ENCODE assay signal across 10 cellular contexts in genomic region chr4:1243451-1244080, GRCh38. TPM values are rescaled to one million over a fixed set of nuclear protein-coding genes. Genes with fewer than 3 reads are reported as not detected.
A peak's percentile ranks its signal among the peaks of the same experiment; 100 is the strongest.
DNase-seq lines count a peak whose midpoint lies in the region; ATAC-seq and TF ChIP-seq lines count a peak whose summit lies in the region.
"Had no signal": no experiment of that assay in that cellular context is flagged by ENCODE, and none has a peak within 500 bp of the region (broad histone marks: within the 10 kb centered on the region; RNA-seq: fewer than 3 reads in every experiment).

No MANE protein-coding gene starts in this region.

- peaks cover 88% of the 10 kb centered on the region for H3K79me2 ChIP-seq in SU-DHL-6 (ENCODE audit: insufficient read depth, low read length)
- H3K79me2 ChIP-seq in hepatocyte: peaks cover 92% of the 10 kb centered on the region
- H3K79me2 ChIP-seq in PC-9 (ENCODE audit: low read depth): peaks cover 77% of the 10 kb centered on the region

- TF ChIP-seq CTCF in right atrium auricular region (IDR thresholded peaks at IDR 0.05) (no peak), SU-DHL-6 (IDR thresholded peaks at IDR 0.05; ENCODE audit: insufficient read depth, low read length, poor library complexity, severe bottlenecking) (peak; percentile 74), hepatocyte (IDR thresholded peaks at IDR 0.05; ENCODE audit: poor library complexity) (no peak), tibial artery (IDR thresholded peaks at IDR 0.05) (no peak), PC-9 (conservative IDR thresholded peaks at IDR 0.05) (no peak)

- no TSS peak for BruUV-seq in PC-9 (replicated peaks; lab: Mats Ljungman, UMichigan)

- H3K36me3 ChIP-seq in right atrium auricular region: peaks cover 20% of the 10 kb centered on the region
- no peaks in the 10 kb centered on the region for H3K36me3 ChIP-seq in SU-DHL-6 (ENCODE audit: low read length)
- H3K36me3 ChIP-seq in hepatocyte (replicated peaks; ENCODE audit: insufficient read depth, low read depth): no peaks in the 10 kb centered on the region
- peaks cover 8 to 33% (median 19%) of the 10 kb centered on the region in 3 donors for H3K36me3 ChIP-seq in tibial artery
- H3K36me3 ChIP-seq in PC-9 (ENCODE audit: low read depth): no peaks in the 10 kb centered on the region

- DNase-seq in Right ventricle myocardium superior: peak; percentile 33
- DNase-seq in right atrium auricular region (ENCODE audit: low spot score): no peak
- peak; percentile 3 for DNase-seq in hepatocyte (ENCODE audit: low spot score)
- DNase-seq in tibial artery: peak; percentile 19 to 58
- no peak for DNase-seq in islet precursor cell
- DNase-seq in PC-9: no peak
- DNase-seq: COR-L47, NCI-H446 treated with DMSO at 0.1 percent for 48 hours had no signal

- intact Hi-C loops in Right ventricle myocardium superior (cut with DNase I) (no loop called here), tibial artery (cut with DNase I; ENCODE audit: low total_unique reads) (no loop called here), PC-9 (cut with micrococcal nuclease; ENCODE audit: unreplicated experiment) (no loop called here)

- POLR2A ChIA-PET in PC-9 (lab: Charles Lee; ENCODE audit: unreplicated experiment): no interaction called here

- H3K4me3 ChIP-seq in right atrium auricular region: no peak overlapping the region
- H3K4me3 ChIP-seq in SU-DHL-6 (ENCODE audit: insufficient read depth, low read length, poor library complexity, severe bottlenecking): no peak overlapping the region
- H3K4me3 ChIP-seq in hepatocyte: no peak overlapping the region
- no peak overlapping the region for H3K4me3 ChIP-seq in tibial artery
- no peak overlapping the region for H3K4me3 ChIP-seq in PC-9

- H2AFZ ChIP-seq in SU-DHL-6 (ENCODE audit: low read depth, low read length, severe bottlenecking) (no peak overlapping the region), hepatocyte (no peak overlapping the region), PC-9 (no peak overlapping the region)

- no peak for ATAC-seq in Right ventricle myocardium superior (ENCODE audit: poor library complexity)
- no peak for ATAC-seq in GM21737 (IDR thresholded peaks at IDR 0.05; ENCODE audit: unreplicated experiment)

- no peak overlapping the region for H3K9ac ChIP-seq in SU-DHL-6 (ENCODE audit: low read length)

- H3K27me3 ChIP-seq in right atrium auricular region: no peaks in the 10 kb centered on the region
- no peaks in the 10 kb centered on the region for H3K27me3 ChIP-seq in SU-DHL-6 (ENCODE audit: low read length)
- no peaks in the 10 kb centered on the region for H3K27me3 ChIP-seq in hepatocyte
- no peaks in the 10 kb centered on the region for H3K27me3 ChIP-seq in tibial artery
- no peaks in the 10 kb centered on the region for H3K27me3 ChIP-seq in PC-9 (ENCODE audit: insufficient read depth, low read depth)

- CTCF ChIA-PET in PC-9 (lab: Charles Lee): no interaction called here

- no peaks in the 10 kb centered on the region for H3K9me2 ChIP-seq in SU-DHL-6 (replicated peaks; ENCODE audit: insufficient read depth, low read length)
- no peaks in the 10 kb centered on the region for H3K9me2 ChIP-seq in hepatocyte (replicated peaks; ENCODE audit: insufficient read depth)
- H3K9me2 ChIP-seq in PC-9 (ENCODE audit: insufficient read depth): no peaks in the 10 kb centered on the region

- H3K4me2 ChIP-seq in SU-DHL-6 (ENCODE audit: low read depth, low read length, poor library complexity, severe bottlenecking) (no peak overlapping the region), hepatocyte (no peak overlapping the region), PC-9 (no peak overlapping the region)

- H3F3A ChIP-seq in SU-DHL-6 (ENCODE audit: insufficient read depth) (no peaks in the 10 kb centered on the region), PC-9 (ENCODE audit: insufficient read depth, low read depth) (peaks cover 8% of the 10 kb centered on the region)

- peaks cover 0 to 62% of the 10 kb centered on the region in 2 donors for H3K4me1 ChIP-seq in right atrium auricular region
- peaks cover 27% of the 10 kb centered on the region for H3K4me1 ChIP-seq in hepatocyte (ENCODE audit: insufficient read depth)
- H3K4me1 ChIP-seq in tibial artery: peaks cover 15 to 65% (median 54%) of the 10 kb centered on the region in 4 donors
- peaks cover 16% of the 10 kb centered on the region for H3K4me1 ChIP-seq in PC-9 (replicated peaks; ENCODE audit: insufficient read depth)

- WGBS in hepatocyte (ENCODE audit: low lambda C conversion rate, missing lambda C conversion rate): 94% methylated on average over 15 of the region's 15 CpGs

- H3K9me3 ChIP-seq in right atrium auricular region: no peaks in the 10 kb centered on the region
- H3K9me3 ChIP-seq in SU-DHL-6 (ENCODE audit: insufficient read depth, low read length): no peaks in the 10 kb centered on the region
- no peaks in the 10 kb centered on the region for H3K9me3 ChIP-seq in hepatocyte (ENCODE audit: low read depth)
- H3K9me3 ChIP-seq in tibial artery: no peaks in the 10 kb centered on the region
- H3K9me3 ChIP-seq in PC-9 (ENCODE audit: insufficient read depth, low read depth): no peaks in the 10 kb centered on the region

- H3K27ac ChIP-seq in right atrium auricular region: peak overlapping the region in 1 of 2 donors; percentile 92
- H3K27ac ChIP-seq in SU-DHL-6 (ENCODE audit: low read depth, low read length): no peak overlapping the region
- H3K27ac ChIP-seq in hepatocyte: no peak overlapping the region
- no peak overlapping the region for H3K27ac ChIP-seq in tibial artery
- H3K27ac ChIP-seq in PC-9: no peak overlapping the region

- H4K20me1 ChIP-seq in SU-DHL-6 (ENCODE audit: low read depth, low read length) (peaks cover 6% of the 10 kb centered on the region; the same call in 1 of the 2 replicates), hepatocyte (ENCODE audit: insufficient read depth, poor library complexity, severe bottlenecking) (peaks cover 90% of the 10 kb centered on the region), PC-9 (ENCODE audit: insufficient read depth) (peaks cover 77% of the 10 kb centered on the region)

RNA-seq across cellular contexts. Expression of gene CTBP1, which starts 5.4 kb away (rescaled TPM):
- 133 TPM for total RNA-seq in Right ventricle myocardium superior
- total RNA-seq in right atrium auricular region: 100 to 1,000 TPM; 104 to 140 TPM
- total RNA-seq in hepatocyte: 129 and 169 TPM in 2 replicates
- 147 and 179 TPM in 2 replicates for polyA plus RNA-seq in hepatocyte
- 153 and 184 TPM in 2 replicates for total RNA-seq in PC-9 (2021)

RNA-seq across cellular contexts. Expression of gene MAEA, which starts 46.1 kb away (rescaled TPM):
- total RNA-seq in Right ventricle myocardium superior (50.3 TPM), right atrium auricular region (10 to 100 TPM; 46.0 to 51.7 TPM), hepatocyte (63.8 and 66.6 TPM in 2 replicates), PC-9 (2021) (79.4 and 88.6 TPM in 2 replicates)
- 69.6 and 73.2 TPM in 2 replicates for polyA plus RNA-seq in hepatocyte

Comparison
In these comparisons a context has a peak if more than half of its experiments do, and no peak if none do; other contexts are left out.
1. DNase-seq: peak in Right ventricle myocardium superior (single experiment), hepatocyte (single experiment) and tibial artery (2 of 2); none in right atrium auricular region (single experiment), islet precursor cell (single experiment) and PC-9 (0 of 2).